9 cellular contexts compared by ENCODE assay signal in the genomic region with DNA sequence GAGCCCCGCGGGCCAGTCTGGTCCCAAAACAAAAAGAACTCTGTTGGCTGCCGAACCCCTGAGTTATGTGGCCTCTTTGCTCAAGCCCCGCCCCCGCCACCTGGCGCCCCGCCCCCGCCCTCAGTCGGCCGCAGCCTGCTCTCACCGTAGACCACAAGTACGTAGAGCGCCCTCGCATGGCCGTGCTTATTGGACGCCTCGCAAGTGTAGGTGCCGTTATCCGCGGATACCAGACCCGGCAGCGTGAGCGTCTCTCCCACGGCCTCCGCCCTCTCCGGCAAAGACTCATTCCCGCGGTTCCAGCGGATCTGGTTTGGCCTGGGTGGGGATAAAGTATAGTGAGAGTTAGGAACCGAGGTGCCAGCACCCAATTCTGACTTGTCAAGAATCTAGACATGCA. TPM values are rescaled to one million over a fixed set of nuclear protein-coding genes. Genes with fewer than 3 reads are reported as not detected.
DNase-seq lines count a peak whose midpoint lies in the region; ATAC-seq and TF ChIP-seq lines count a peak whose summit lies in the region.
"Had no signal": no experiment of that assay in that cellular context is flagged by ENCODE, and none has a peak within 500 bp of the region (broad histone marks: within the 10 kb centered on the region; RNA-seq: fewer than 3 reads in every experiment).

No MANE protein-coding gene starts in this region.

- peak; percentile 94 for DNase-seq in activated CD4-positive, alpha-beta T cell treated with anti-CD3 and anti-CD28 coated beads for 48 hours
- DNase-seq in effector CD4-positive, alpha-beta T cell: peak; percentile 84
- peak; percentile 92 for DNase-seq in spleen
- no peak for DNase-seq in osteocyte (ENCODE audit: extremely low spot score, unreplicated experiment)
- no peak for DNase-seq in RWPE1 (ENCODE audit: low spot score)
- no peak for DNase-seq in kidney tubule cell (ENCODE audit: low spot score)

- TF ChIP-seq CTCF in spleen (IDR thresholded peaks at IDR 0.05 in 8 of 11, conservative IDR thresholded peaks at IDR 0.05 in 3 of 11) (peak in 7 of 11 experiments; percentile 5 to 55 (median 38)), osteocyte (IDR thresholded peaks at IDR 0.05) (no peak), RWPE1 (conservative IDR thresholded peaks at IDR 0.05; ENCODE audit: low read depth) (no peak)

- POLR2A ChIA-PET in RWPE1 (lab: Yijun Ruan, JAX; ENCODE audit: low non-redundant PET): no interaction called here

- intact Hi-C loops in spleen (cut with DNase I; ENCODE audit: low total_unique reads): no loop called here

- no peaks in the 10 kb centered on the region for H3K36me3 Mint-ChIP-seq in osteocyte (ENCODE audit: unreplicated experiment)

- H3K9me3 Mint-ChIP-seq in osteocyte (ENCODE audit: unreplicated experiment): no peaks in the 10 kb centered on the region

- ATAC-seq in GM21526 (IDR thresholded peaks at IDR 0.05; ENCODE audit: low FRiP score, unreplicated experiment) (peak; percentile 57), GM21717 (IDR thresholded peaks at IDR 0.05; ENCODE audit: unreplicated experiment) (no peak)

- CTCF ChIA-PET in RWPE1 (lab: Yijun Ruan, JAX): interaction anchor here (0.7 to 1.0 kb wide), 2 partner anchors 11 to 70 kb away, joined by 3 to 5 read pairs; no protein-coding TSS in a partner anchor

- H3K4me1 Mint-ChIP-seq in osteocyte (ENCODE audit: unreplicated experiment): peaks cover 8% of the 10 kb centered on the region

- no peak for TF ChIP-seq POLR2A in spleen (IDR thresholded peaks at IDR 0.05)

- H3K27me3 ChIP-seq in spleen (replicated peaks in 1 of 7): peaks cover 0 to 21% (median 0%) of the 10 kb centered on the region in 7 donors

- H3K27ac ChIP-seq in spleen (no peak overlapping the region), RWPE1 (no peak overlapping the region)

- H3K36me3 ChIP-seq in spleen: no peaks in the 10 kb centered on the region

- H3K9me3 ChIP-seq in spleen: no peaks in the 10 kb centered on the region

- no peak overlapping the region for H3K4me3 Mint-ChIP-seq in osteocyte (ENCODE audit: unreplicated experiment)

- H3K4me3 ChIP-seq in spleen: no peak overlapping the region

- peaks cover 4 to 25% (median 16%) of the 10 kb centered on the region in 6 donors for H3K4me1 ChIP-seq in spleen

- WGBS in spleen, 5 donors: 7 to 25% (median 19%) methylated on average over 17 to 30 of the region's 30 CpGs

- no peak overlapping the region for H3K27ac Mint-ChIP-seq in osteocyte (ENCODE audit: unreplicated experiment)

- H3K27me3 Mint-ChIP-seq in osteocyte (ENCODE audit: unreplicated experiment): no peaks in the 10 kb centered on the region

RNA-seq across cellular contexts. Expression of a gene that starts 5.5 kb away (rescaled TPM):
- 10 to 100 TPM; 19.9 to 29.4 (median 26.2) TPM for total RNA-seq in spleen
- 10 to 100 TPM; 36.0 to 54.7 (median 51.9) TPM for polyA plus RNA-seq in spleen
- total RNA-seq in osteocyte: 64.0 and 74.1 TPM in 2 replicates

RNA-seq across cellular contexts. Expression of a gene that starts 13.0 kb away (rescaled TPM):
- total RNA-seq in spleen: under 1 TPM; 0.32 to 0.94 (median 0.40) TPM
- polyA plus RNA-seq in spleen: under 1 TPM; 0.26 to 0.54 (median 0.52) TPM
- 0.24 and 0.35 TPM in 2 replicates for total RNA-seq in osteocyte
- total RNA-seq: urinary bladder had no signal

RNA-seq across cellular contexts. Expression of a gene that starts 14.7 kb away (rescaled TPM):
- total RNA-seq in spleen: 1 to 10 TPM; 1.8 to 3.5 (median 2.0) TPM
- polyA plus RNA-seq in spleen: 1 to 10 TPM in 2 of 3 donors, under 1 TPM in 1; 0.89 to 4.7 (median 2.2) TPM
- total RNA-seq in osteocyte: 8.8 and 9.0 TPM in 2 replicates

RNA-seq across cellular contexts. Expression of a gene that starts 28.5 kb away (rescaled TPM):
- total RNA-seq in spleen (10 to 100 TPM in 5 of 7 donors, 1 to 10 TPM in 2; 8.1 to 12.9 (median 11.5) TPM), osteocyte (13.2 and 16.2 TPM in 2 replicates)
- polyA plus RNA-seq in spleen: 10 to 100 TPM in 1 of 3 donors, 1 to 10 TPM in 2; 6.9 to 14.7 (median 9.8) TPM

RNA-seq across cellular contexts. Expression of a gene that starts 29.0 kb away (rescaled TPM):
- total RNA-seq in spleen (10 to 100 TPM; 16.5 to 25.9 (median 20.9) TPM), osteocyte (40.9 and 45.9 TPM in 2 replicates)
- polyA plus RNA-seq in spleen: 1 to 10 TPM; 3.1 to 3.9 (median 3.8) TPM

Comparison
In these comparisons a context has a peak if more than half of its experiments do, and no peak if none do; other contexts are left out.
1. DNase-seq: peak in activated CD4-positive, alpha-beta T cell treated with anti-CD3 and anti-CD28 coated beads for 48 hours (single experiment), effector CD4-positive, alpha-beta T cell (single experiment) and spleen (single experiment); none in osteocyte (single experiment), RWPE1 (single experiment) and kidney tubule cell (single experiment).
2. CTCF ChIP-seq: peak in spleen (7 of 11); none in osteocyte (single experiment) and RWPE1 (single experiment).